1 cellular context compared by ENCODE assay signal in the genomic region with DNA sequence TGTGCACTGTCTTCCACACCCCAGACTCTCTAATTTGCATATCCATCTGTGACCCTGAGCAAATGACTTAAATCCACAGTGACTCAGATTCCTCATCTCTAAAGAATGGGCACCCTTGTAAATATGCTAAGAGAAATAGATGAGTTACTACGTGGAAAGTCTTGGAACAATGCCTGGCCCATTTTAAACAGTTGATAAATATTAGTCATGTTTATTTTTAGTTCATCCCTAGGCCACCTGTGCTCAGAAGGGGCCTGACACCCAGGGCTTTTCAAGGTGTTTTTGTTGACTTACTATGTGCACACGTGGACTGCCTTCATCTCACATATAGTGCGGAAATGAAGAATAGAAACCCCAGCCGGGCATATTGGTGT.
TF ChIP-seq lines count a peak whose summit lies in the region.

No MANE protein-coding gene starts in this region.

TF ChIP-seq in IMR-90, 13 proteins besides CTCF, POLR2A, EP300 and RAD21 (continued from another document):
- TF ChIP-seq RFX5 (IDR thresholded peaks at IDR 0.05; ENCODE audit: low read depth, low read length) (no peak), MXI1 (IDR thresholded peaks at IDR 0.05; ENCODE audit: borderline replicate concordance, low read depth, low read length) (no peak), MAZ (IDR thresholded peaks at IDR 0.05; ENCODE audit: borderline replicate concordance, low read depth, low read length) (0 out of 2 replicates have a peak, but pooled peaks have one; percentile 7), USF2 (IDR thresholded peaks at IDR 0.05; ENCODE audit: low read depth, low read length) (no peak; the same call in 1 of the 2 replicates), BHLHE40 (IDR thresholded peaks at IDR 0.05; ENCODE audit: low read depth, low read length) (no peak; the same call in 1 of the 2 replicates), FOS (IDR thresholded peaks at IDR 0.05; ENCODE audit: low read depth, low read length) (peak; percentile 75; the same call in 1 of the 2 replicates), MAFK (IDR thresholded peaks at IDR 0.05; ENCODE audit: low read depth, low read length) (no peak)
- TF ChIP-seq, protein P1, sequence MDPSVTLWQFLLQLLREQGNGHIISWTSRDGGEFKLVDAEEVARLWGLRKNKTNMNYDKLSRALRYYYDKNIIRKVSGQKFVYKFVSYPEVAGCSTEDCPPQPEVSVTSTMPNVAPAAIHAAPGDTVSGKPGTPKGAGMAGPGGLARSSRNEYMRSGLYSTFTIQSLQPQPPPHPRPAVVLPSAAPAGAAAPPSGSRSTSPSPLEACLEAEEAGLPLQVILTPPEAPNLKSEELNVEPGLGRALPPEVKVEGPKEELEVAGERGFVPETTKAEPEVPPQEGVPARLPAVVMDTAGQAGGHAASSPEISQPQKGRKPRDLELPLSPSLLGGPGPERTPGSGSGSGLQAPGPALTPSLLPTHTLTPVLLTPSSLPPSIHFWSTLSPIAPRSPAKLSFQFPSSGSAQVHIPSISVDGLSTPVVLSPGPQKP (IDR thresholded peaks at IDR 0.05; ENCODE audit: borderline replicate concordance, low read depth, low read length), result no peak
